Comparison of ENCODE assay signal across 8 cellular contexts in genomic region chr5:36414869-36415282, GRCh38.
DNase-seq lines count a peak whose midpoint lies in the region; ATAC-seq and TF ChIP-seq lines count a peak whose summit lies in the region.

No MANE protein-coding gene starts in this region.

- H3K4me1 ChIP-seq in A673 (ENCODE audit: insufficient read depth, low read length, poor library complexity, severe bottlenecking) (no peaks in the 10 kb centered on the region), HAP-1 (no peaks in the 10 kb centered on the region; the same call in 1 of the 2 replicates), Panc1 (ENCODE audit: control insufficient read depth, insufficient read depth, low read length) (no peaks in the 10 kb centered on the region)

- POLR2A ChIA-PET in A673 (lab: Charles Lee; ENCODE audit: low non-redundant PET) (no interaction called here), Panc1 (lab: Charles Lee) (no interaction called here)

- H3K4me3 ChIP-seq in A673 (ENCODE audit: low read depth, low read length, poor library complexity, severe bottlenecking) = no peak overlapping the region
- H3K4me3 ChIP-seq in HAP-1 = no peak overlapping the region
- no peak overlapping the region for H3K4me3 ChIP-seq in Panc1 (ENCODE audit: low read depth in 2 of 2, low read length in 2 of 2)
- no peak overlapping the region for H3K4me3 ChIP-seq in retinal pigment epithelial cell (ENCODE audit: low read length)

- TF ChIP-seq CTCF in A673 (conservative IDR thresholded peaks at IDR 0.05; ENCODE audit: low read depth, low read length) (peak; percentile 66), Panc1 (IDR thresholded peaks at IDR 0.05) (peak; percentile 55; the same call in 1 of the 2 replicates), retinal pigment epithelial cell (conservative IDR thresholded peaks at IDR 0.05; ENCODE audit: low read depth, low read length) (peak; percentile 42)

- H3K36me3 ChIP-seq in A673 (ENCODE audit: insufficient read depth, low read length, poor library complexity, severe bottlenecking) (no peaks in the 10 kb centered on the region), HAP-1 (replicated peaks) (no peaks in the 10 kb centered on the region), Panc1 (ENCODE audit: control insufficient read depth, insufficient read depth, low read length) (no peaks in the 10 kb centered on the region)

- no peaks in the 10 kb centered on the region for H3K9me3 ChIP-seq in A673 (ENCODE audit: low read depth, low read length, poor library complexity, severe bottlenecking)
- no peaks in the 10 kb centered on the region for H3K9me3 ChIP-seq in HAP-1
- no peaks in the 10 kb centered on the region for H3K9me3 ChIP-seq in Panc1 (ENCODE audit: control insufficient read depth, insufficient read depth, low read depth, low read length)

- H3K27me3 ChIP-seq in A673 (replicated peaks; ENCODE audit: insufficient read depth, low read depth, low read length, poor library complexity) (no peaks in the 10 kb centered on the region), HAP-1 (ENCODE audit: low read depth) (peaks cover 6% of the 10 kb centered on the region; the same call in 1 of the 2 replicates), Panc1 (ENCODE audit: control insufficient read depth, insufficient read depth, low read length) (peaks cover 2% of the 10 kb centered on the region; the same call in 1 of the 2 replicates)

- in situ Hi-C loops in HAP-1 (cut with MboI; ENCODE audit: low sequenced_read_pairs) (loop anchor here (5.0 to 10.0 kb wide), 2 partner anchors 87 to 280 kb away; no protein-coding TSS in a partner anchor), Panc1 (cut with HindIII; ENCODE audit: low pct_unique_long_range_greater_than_20kb, low sequenced_read_pairs) (no loop called here)

- 0 out of 2 replicates have a peak, but pooled peaks have one; percentile 58 for ATAC-seq in Panc1
- ATAC-seq in GM21529 (IDR thresholded peaks at IDR 0.05; ENCODE audit: unreplicated experiment) = no peak

- H3K27ac ChIP-seq in A673 (ENCODE audit: low read depth, low read length, poor library complexity, severe bottlenecking) = no peak overlapping the region
- no peak overlapping the region for H3K27ac ChIP-seq in Panc1 (ENCODE audit: low read length)
- H3K27ac ChIP-seq in caudate nucleus (ENCODE audit: low read depth, low read length) = no peak overlapping the region

- CTCF ChIA-PET in A673 (lab: Charles Lee) = interaction anchor here (0.6 to 1.1 kb wide), 7 partner anchors 90 to 306 kb away, joined by 3 to 10 read pairs (median 5); no protein-coding TSS in a partner anchor
- CTCF ChIA-PET in Panc1 (lab: Charles Lee) = interaction anchor here (0.5 to 0.8 kb wide), 6 partner anchors 21 to 285 kb away, joined by 3 to 13 read pairs (median 6); no protein-coding TSS in a partner anchor

- BruUV-seq in A673 (replicated peaks; lab: Mats Ljungman, UMichigan) (no TSS peak), Panc1 (replicated peaks; lab: Mats Ljungman, UMichigan) (no TSS peak)

- intact Hi-C loops in A673 (cut with micrococcal nuclease; ENCODE audit: unreplicated experiment) (loop anchor here (1.0 kb wide), 2 partner anchors 92 to 278 kb away; no protein-coding TSS in a partner anchor), Panc1 (cut with micrococcal nuclease; ENCODE audit: unreplicated experiment) (loop anchor here (2.0 kb wide), 1 partner anchor 92 kb away; no protein-coding TSS in a partner anchor)

- peak; percentile 75 for DNase-seq in A673 (ENCODE audit: low spot score)
- peak; percentile 19 to 56 for DNase-seq in HAP-1 (ENCODE audit: low spot score in 2 of 2)
- no peak for DNase-seq in Panc1 (ENCODE audit: low read depth, low spot score)
- peak; percentile 33 for DNase-seq in fibroblast of the conjunctiva (ENCODE audit: low read depth)
- DNase-seq in retinal pigment epithelial cell (ENCODE audit: low read depth) = peak; percentile 22
- no peak for DNase-seq in activated effector memory CD4-positive, alpha-beta T cell treated with Interleukin-2 at 50 U/mL for 16 hours
- DNase-seq in caudate nucleus (lab: John Stamatoyannopoulos, UW) = no peak

Comparison
In these comparisons a context has a peak if more than half of its experiments do, and no peak if none do; other contexts are left out.
1. DNase-seq: peak in A673 (single experiment), HAP-1 (2 of 2), fibroblast of the conjunctiva (single experiment) and retinal pigment epithelial cell (single experiment); none in Panc1 (single experiment), activated effector memory CD4-positive, alpha-beta T cell treated with Interleukin-2 at 50 U/mL for 16 hours (single experiment) and caudate nucleus (0 of 61).
2. Peak in every context shown above with its lines, with median percentiles within 50 percentile points of each other: CTCF ChIP-seq.